ENCODE assay signal across 15 cellular contexts in genomic region chr12:65996146-65996545, GRCh38.
A peak's percentile ranks its signal among the peaks of the same experiment; 100 is the strongest.
DNase-seq lines count a peak whose midpoint lies in the region; ATAC-seq, FAIRE-seq and TF ChIP-seq lines count a peak whose summit lies in the region.
"Had no signal": no experiment of that assay in that cellular context is flagged by ENCODE, and none has a peak within 500 bp of the region (broad histone marks: within the 10 kb centered on the region; RNA-seq: fewer than 3 reads in every experiment).

No MANE protein-coding gene starts in this region.

- no peaks in the 10 kb centered on the region for H3K36me3 ChIP-seq in GM12878 (ENCODE audit: control insufficient read depth in 2 of 2, insufficient read depth in 2 of 2, low read length in 1 of 2)
- no peaks in the 10 kb centered on the region for H3K36me3 ChIP-seq in keratinocyte (ENCODE audit: control insufficient read depth in 2 of 2, extremely low read depth in 1 of 2, insufficient read depth in 2 of 2, low read length in 2 of 2)

- H3K9me1 ChIP-seq in keratinocyte (ENCODE audit: control insufficient read depth, extremely low read depth, insufficient read depth, low read length): no peaks in the 10 kb centered on the region

- DNase-seq in GM12878 (ENCODE audit: low read depth, low spot score) (no peak), keratinocyte (ENCODE audit: low read depth, low spot score) (no peak), NCI-H2081 (lab: John Stamatoyannopoulos, UW) (no peak), right cardiac atrium (no peak)
- DNase-seq: C1 segment of cervical spinal cord; CD4-positive, alpha-beta memory T cell; DMS79; GOT3; H9 had no signal

- no peak for TF ChIP-seq EP300 in GM12878 (IDR thresholded peaks at IDR 0.05; ENCODE audit: borderline replicate concordance in 1 of 2, control insufficient read depth in 1 of 2, low read depth in 2 of 2, low read length in 2 of 2)

- no peak for TF ChIP-seq POLR2A in GM12878 (IDR thresholded peaks at IDR 0.05; ENCODE audit: low read depth, low read length)

- H3K4me1 ChIP-seq in GM12878 (ENCODE audit: control insufficient read depth, insufficient read depth, low read length): no peaks in the 10 kb centered on the region
- H3K4me1 ChIP-seq in keratinocyte (ENCODE audit: control insufficient read depth, extremely low read depth, insufficient read depth, low read length): peaks cover 46% of the 10 kb centered on the region
- no peaks in the 10 kb centered on the region for H3K4me1 ChIP-seq in right cardiac atrium (ENCODE audit: control insufficient read depth, insufficient read depth, low read length)

- H3K4me3 ChIP-seq in GM12878 (no peak overlapping the region), keratinocyte (ENCODE audit: control insufficient read depth in 2 of 3, extremely low read depth in 1 of 3, insufficient read depth in 2 of 3, low read depth in 1 of 3, low read length in 3 of 3) (peak overlapping the region in 2 of 3 experiments; percentile 12 to 13), right cardiac atrium (ENCODE audit: low read length) (no peak overlapping the region)

- ATAC-seq in GM18498 (IDR thresholded peaks at IDR 0.05; ENCODE audit: unreplicated experiment) (peak; percentile 46), HG02885 (IDR thresholded peaks at IDR 0.05; ENCODE audit: poor library complexity, unreplicated experiment) (peak; percentile 67), GM12878 (peak; percentile 48; the same call in 2 of the 3 replicates), GM19395 (IDR thresholded peaks at IDR 0.05; ENCODE audit: unreplicated experiment) (no peak), right cardiac atrium (no peak)

- no peaks in the 10 kb centered on the region for H3K9me3 ChIP-seq in GM12878 (replicated peaks; ENCODE audit: control insufficient read depth, insufficient read depth, low read length)
- H3K9me3 ChIP-seq in keratinocyte (ENCODE audit: control insufficient read depth, low read depth, low read length): no peaks in the 10 kb centered on the region
- H3K9me3 ChIP-seq in right cardiac atrium (ENCODE audit: control insufficient read depth, low read length): no peaks in the 10 kb centered on the region

- H3K27ac ChIP-seq in GM12878 (ENCODE audit: control insufficient read depth, insufficient read depth) (no peak overlapping the region), keratinocyte (ENCODE audit: control insufficient read depth, insufficient read depth, low read length) (no peak overlapping the region), right cardiac atrium (ENCODE audit: low read length) (no peak overlapping the region)

- SMC1A ChIA-PET in GM12878 (lab: Charles Lee; ENCODE audit: uncharacterized antibody, unreplicated experiment): interaction anchor here (0.9 to 1.6 kb wide), 6 partner anchors 8 to 1946 kb away, joined by 3 to 8 read pairs (median 4); no protein-coding TSS in a partner anchor

- TF ChIP-seq CTCF in GM12878 (IDR thresholded peaks at IDR 0.05 in 2 of 3, conservative IDR thresholded peaks at IDR 0.05 in 1 of 3; ENCODE audit: control insufficient read depth in 2 of 3, extremely low read depth in 1 of 3, insufficient read depth in 1 of 3, low read depth in 3 of 3, low read length in 3 of 3): no peak
- no peak for TF ChIP-seq CTCF in keratinocyte (optimal IDR thresholded peaks at IDR 0.05 in 1 of 3, IDR thresholded peaks at IDR 0.05 in 1 of 3, conservative IDR thresholded peaks at IDR 0.05 in 1 of 3; ENCODE audit: extremely low read depth in 1 of 3, insufficient read depth in 2 of 3, low read length in 3 of 3)

- FAIRE-seq in GM12878 (lab: Jason Lieb, UNC) (no peak), keratinocyte (lab: Jason Lieb, UNC) (peak; percentile 91)
- FAIRE-seq: A204.1, GM12892, GM19239 had no signal

- no peaks in the 10 kb centered on the region for H4K20me1 ChIP-seq in GM12878 (ENCODE audit: control insufficient read depth, insufficient read depth)
- no peaks in the 10 kb centered on the region for H4K20me1 ChIP-seq in keratinocyte (ENCODE audit: control insufficient read depth, extremely low read depth, insufficient read depth, low read length)

- H3K9ac ChIP-seq in GM12878 (ENCODE audit: control insufficient read depth, insufficient read depth, low read length) (no peak overlapping the region), keratinocyte (ENCODE audit: control insufficient read depth, extremely low read depth, insufficient read depth, low read length) (no peak overlapping the region)

- RAD21 ChIA-PET in GM12878 (lab: Charles Lee; ENCODE audit: unreplicated experiment): interaction anchor here (0.8 to 1.1 kb wide), 2 partner anchors 13 to 71 kb away, joined by 3 read pairs; no protein-coding TSS in a partner anchor

- H2AFZ ChIP-seq in GM12878 (ENCODE audit: control insufficient read depth, low read depth, low read length) (no peak overlapping the region; the same call in 1 of the 2 replicates), keratinocyte (ENCODE audit: control insufficient read depth, low read length) (peak overlapping the region; percentile 50)

- H3K79me2 ChIP-seq in GM12878 (ENCODE audit: control insufficient read depth, insufficient read depth, low read length) (no peaks in the 10 kb centered on the region), keratinocyte (ENCODE audit: control insufficient read depth, insufficient read depth, low read length) (no peaks in the 10 kb centered on the region)

- H3K4me2 ChIP-seq in GM12878 (ENCODE audit: control insufficient read depth, insufficient read depth): no peak overlapping the region
- peak overlapping the region; percentile 55 for H3K4me2 ChIP-seq in keratinocyte (ENCODE audit: control insufficient read depth, extremely low read depth, insufficient read depth, low read depth, low read length)

- 20% methylated on average over 7 of the region's 7 CpGs for WGBS in GM12878 (ENCODE audit: insufficient coverage, insufficient replicate concordance, low lambda C conversion rate, missing lambda C conversion rate)
- 71% methylated on average over 7 of the region's 7 CpGs for WGBS in right cardiac atrium

- intact Hi-C loops in GM12878 (cut with micrococcal nuclease; ENCODE audit: unreplicated experiment) (no loop called here), right cardiac atrium (cut with DNase I) (no loop called here)

- POLR2A ChIA-PET in GM12878 (lab: Charles Lee): no interaction called here

- no peak for TF ChIP-seq RAD21 in GM12878 (IDR thresholded peaks at IDR 0.05; ENCODE audit: insufficient read depth, low read depth, low read length)

- no TSS peak for BruUV-seq in GM12878 (replicated peaks; lab: Mats Ljungman, UMichigan)

- in situ Hi-C loops in GM12878 (cut with MboI): no loop called here

- CTCF ChIA-PET in GM12878 (lab: Yijun Ruan, JAX): interaction anchor here (1.1 to 1.4 kb wide), 3 partner anchors 39 to 268 kb away, joined by 3 read pairs; no protein-coding TSS in a partner anchor

- H3K27me3 ChIP-seq in GM12878 (replicated peaks in 1 of 2; ENCODE audit: control insufficient read depth in 2 of 2, insufficient read depth in 2 of 2, low read length in 1 of 2) (no peaks in the 10 kb centered on the region), keratinocyte (ENCODE audit: control insufficient read depth, extremely low read depth, insufficient read depth, low read length) (no peaks in the 10 kb centered on the region), right cardiac atrium (ENCODE audit: control insufficient read depth, insufficient read depth) (no peaks in the 10 kb centered on the region)

- dilution Hi-C loops in keratinocyte (cut with MboI; ENCODE audit: extremely low pct_ligation_motif_present, low sequenced_read_pairs): no loop called here

TF ChIP-seq in GM12878, 131 proteins besides CTCF, POLR2A, EP300 and RAD21:
- TF ChIP-seq SPI1 (IDR thresholded peaks at IDR 0.05; ENCODE audit: borderline replicate concordance, insufficient read depth, low read depth, low read length) (peak; percentile 68), SUZ12 (IDR thresholded peaks at IDR 0.05; ENCODE audit: unreplicated experiment) (no peak)

Comparison
In these comparisons a context has a peak if more than half of its experiments do, and no peak if none do; other contexts are left out.
1. ATAC-seq: peak in GM18498 (single experiment), HG02885 (single experiment) and GM12878 (single experiment); none in GM19395 (single experiment) and right cardiac atrium (0 of 2).
2. H3K4me3 ChIP-seq: peak in keratinocyte (2 of 3); none in GM12878 (single experiment) and right cardiac atrium (single experiment).